13 cellular contexts compared by ENCODE assay signal in genomic region chr16:69253796-69254426, GRCh38. TPM values are rescaled to one million over a fixed set of nuclear protein-coding genes. Genes with fewer than 3 reads are reported as not detected.
DNase-seq lines count a peak whose midpoint lies in the region; ATAC-seq and TF ChIP-seq lines count a peak whose summit lies in the region.
"Had no signal": no experiment of that assay in that cellular context is flagged by ENCODE, and none has a peak within 500 bp of the region (broad histone marks: within the 10 kb centered on the region; RNA-seq: fewer than 3 reads in every experiment).

No MANE protein-coding gene starts in this region.

- H3K36me3 Mint-ChIP-seq in activated T-cell treated with anti-CD3 and anti-CD28 coated beads, Interleukin-2, amount 50 U/mL, for 4 hours (ENCODE audit: insufficient read depth): peaks cover 5% of the 10 kb centered on the region

- H4K8ac ChIP-seq in mesenchymal stem cell (ENCODE audit: low read length): no peak overlapping the region

- no peak overlapping the region for H4K91ac ChIP-seq in mesenchymal stem cell (ENCODE audit: low read length)

- no peak for TF ChIP-seq CTCF in cardiac fibroblast (IDR thresholded peaks at IDR 0.05; ENCODE audit: low read depth, low read length)

- H3K27me3 ChIP-seq in GM23248 (replicated peaks; ENCODE audit: insufficient read depth): no peaks in the 10 kb centered on the region
- no peaks in the 10 kb centered on the region for H3K27me3 ChIP-seq in mesenchymal stem cell (ENCODE audit: control insufficient read depth in 1 of 2, insufficient read depth in 1 of 2, low read length in 2 of 2)
- no peaks in the 10 kb centered on the region for H3K27me3 ChIP-seq in subcutaneous abdominal adipose tissue (ENCODE audit: control insufficient read depth in 5 of 5, insufficient read depth in 4 of 5, low read length in 5 of 5)

- H2BK120ac ChIP-seq in mesenchymal stem cell (ENCODE audit: low read depth, low read length): no peak overlapping the region

- H3K4me1 Mint-ChIP-seq in activated T-cell treated with anti-CD3 and anti-CD28 coated beads, Interleukin-2, amount 50 U/mL, for 4 hours (ENCODE audit: low read depth): peaks cover 19% of the 10 kb centered on the region
- H3K4me1 Mint-ChIP-seq: activated naive CD4-positive, alpha-beta T cell treated with anti-CD3 and anti-CD28 coated beads, Interleukin-2, amount 10 ng/mL, durations not matched to agents 7 days and 5 days; neural crest cell had no signal

- H3K4me3 ChIP-seq in GM23248: no peak overlapping the region
- H3K4me3 ChIP-seq in cardiac fibroblast (replicated peaks in 1 of 2; ENCODE audit: low read depth in 2 of 2, low read length in 2 of 2): no peak overlapping the region
- H3K4me3 ChIP-seq in mesenchymal stem cell (ENCODE audit: insufficient read depth in 1 of 2, low read depth in 1 of 2, low read length in 2 of 2): peak overlapping the region in 1 of 2 experiments; percentile 11
- H3K4me3 ChIP-seq in subcutaneous abdominal adipose tissue (ENCODE audit: low read depth in 1 of 5, low read length in 5 of 5): no peak overlapping the region

- no peak overlapping the region for H2AK5ac ChIP-seq in mesenchymal stem cell (ENCODE audit: low read length, severe bottlenecking)

- no peak overlapping the region for H2BK12ac ChIP-seq in mesenchymal stem cell (ENCODE audit: low read length in 2 of 2)

- H3K9ac ChIP-seq in GM23248: no peak overlapping the region
- H3K9ac ChIP-seq in mesenchymal stem cell (ENCODE audit: low read length): peak overlapping the region; percentile 19
- no peak overlapping the region for H3K9ac ChIP-seq in subcutaneous abdominal adipose tissue (ENCODE audit: low read length in 5 of 5)

- no peaks in the 10 kb centered on the region for H4K20me1 ChIP-seq in GM23248 (ENCODE audit: insufficient read depth)

- WGBS in GM23248 (ENCODE audit: low coverage in 1 of 2, low lambda C conversion rate in 2 of 2, missing lambda C conversion rate in 2 of 2), 2 experiments: 37 to 39% methylated on average over 5 of the region's 5 CpGs
- WGBS in mesenchymal stem cell: 96% methylated on average over 4 of the region's 5 CpGs

- H3K14ac ChIP-seq in mesenchymal stem cell (ENCODE audit: low read length in 2 of 2): no peak overlapping the region

- H3K36me3 ChIP-seq in GM23248 (ENCODE audit: low read depth): no peaks in the 10 kb centered on the region
- peaks cover 0 to 17% of the 10 kb centered on the region in 2 experiments for H3K36me3 ChIP-seq in mesenchymal stem cell (ENCODE audit: control insufficient read depth in 1 of 2, insufficient read depth in 2 of 2, low read depth in 1 of 2, low read length in 2 of 2)
- peaks cover 0 to 5% (median 0%) of the 10 kb centered on the region in 5 donors for H3K36me3 ChIP-seq in subcutaneous abdominal adipose tissue (ENCODE audit: control insufficient read depth in 5 of 5, insufficient read depth in 5 of 5, low read length in 5 of 5)

- H3K4me3 Mint-ChIP-seq in activated T-cell treated with anti-CD3 and anti-CD28 coated beads, Interleukin-2, amount 50 U/mL, for 4 hours: no peak overlapping the region
- H3K4me3 Mint-ChIP-seq: activated naive CD4-positive, alpha-beta T cell treated with anti-CD3 and anti-CD28 coated beads, Interleukin-2, amount 10 ng/mL, durations not matched to agents 7 days and 5 days; neural crest cell had no signal

- H3K79me1 ChIP-seq in mesenchymal stem cell (replicated peaks; ENCODE audit: low read length, poor library complexity, severe bottlenecking): peaks cover 11% of the 10 kb centered on the region

- intact Hi-C loops in posterior cingulate gyrus (cut with DNase I): no loop called here

- H3K27me3 Mint-ChIP-seq in activated T-cell treated with anti-CD3 and anti-CD28 coated beads, Interleukin-2, amount 50 U/mL, for 4 hours (ENCODE audit: low read depth): no peaks in the 10 kb centered on the region
- H3K27me3 Mint-ChIP-seq: activated naive CD4-positive, alpha-beta T cell treated with anti-CD3 and anti-CD28 coated beads, Interleukin-2, amount 10 ng/mL, durations not matched to agents 7 days and 5 days had no signal

- no peak overlapping the region for H3K23ac ChIP-seq in mesenchymal stem cell (ENCODE audit: low read length in 2 of 2)

- H3K79me2 ChIP-seq in GM23248 (ENCODE audit: insufficient read depth): peaks cover 95% of the 10 kb centered on the region

- no peak overlapping the region for H3K18ac ChIP-seq in mesenchymal stem cell (ENCODE audit: low read depth in 1 of 2, low read length in 2 of 2)

- no peak overlapping the region for H3K4ac ChIP-seq in mesenchymal stem cell (ENCODE audit: low read depth in 1 of 2, low read length in 2 of 2)

- no peak overlapping the region for H3K4me2 ChIP-seq in GM23248 (ENCODE audit: unreplicated experiment)
- H3K4me2 ChIP-seq in mesenchymal stem cell (ENCODE audit: low read length, poor library complexity, severe bottlenecking): no peak overlapping the region

- no peaks in the 10 kb centered on the region for H3K9me3 Mint-ChIP-seq in activated T-cell treated with anti-CD3 and anti-CD28 coated beads, Interleukin-2, amount 50 U/mL, for 4 hours
- H3K9me3 Mint-ChIP-seq: activated naive CD4-positive, alpha-beta T cell treated with anti-CD3 and anti-CD28 coated beads, Interleukin-2, amount 10 ng/mL, durations not matched to agents 7 days and 5 days; neural crest cell had no signal

- no peak overlapping the region for H2BK5ac ChIP-seq in mesenchymal stem cell (ENCODE audit: low read depth, low read length, poor library complexity, severe bottlenecking)

- DNase-seq in GM23248 (peak; percentile 45), cardiac fibroblast (ENCODE audit: low read depth in 2 of 2) (peak; percentile 29 to 40), mesenchymal stem cell (peak; percentile 9), posterior cingulate gyrus (no peak), germinal center (ENCODE audit: low spot score) (no peak), HK-2 (ENCODE audit: unreplicated experiment) (no peak)
- no peak for DNase-seq in activated T-cell treated with anti-CD3 and anti-CD28 coated beads, Interleukin-2, amount 50 U/mL, for 4 hours
- DNase-seq: activated CD4-positive, alpha-beta T cell treated with anti-CD3 and anti-CD28 coated beads, Interleukin-2, amount 50 U/mL, for 48 hours; activated naive CD4-positive, alpha-beta T cell treated with anti-CD3 and anti-CD28 coated beads, Interleukin-2, amount 10 ng/mL, durations not matched to agents 7 days and 5 days; Kasumi-1; NCI-H2107 had no signal

- ATAC-seq in activated T-cell treated with anti-CD3 and anti-CD28 coated beads, Interleukin-2, amount 50 U/mL, for 4 hours: no peak

- H3K9me3 ChIP-seq in GM23248 (ENCODE audit: low read depth) (no peaks in the 10 kb centered on the region), mesenchymal stem cell (ENCODE audit: control insufficient read depth, low read length) (no peaks in the 10 kb centered on the region), subcutaneous abdominal adipose tissue (ENCODE audit: control insufficient read depth in 5 of 5, low read length in 5 of 5) (no peaks in the 10 kb centered on the region)

- H3K9me2 ChIP-seq in GM23248 (ENCODE audit: insufficient read depth): no peaks in the 10 kb centered on the region

- no peak overlapping the region for H2BK15ac ChIP-seq in mesenchymal stem cell (ENCODE audit: low read depth, poor library complexity, severe bottlenecking)

- no peaks in the 10 kb centered on the region; the same call in 1 of the 2 replicates for H3F3A ChIP-seq in GM23248 (ENCODE audit: insufficient read depth)

- H2AFZ ChIP-seq in GM23248 (no peak overlapping the region), mesenchymal stem cell (ENCODE audit: low read depth, low read length) (no peak overlapping the region)

- H3K27ac ChIP-seq in GM23248 (0 out of 2 replicates have a peak overlapping the region, but pooled peaks have one; percentile 8), mesenchymal stem cell (ENCODE audit: low read length, poor library complexity, severe bottlenecking) (no peak overlapping the region), subcutaneous abdominal adipose tissue (ENCODE audit: low read depth, low read length) (peak overlapping the region; percentile 13)

- peaks cover 8% of the 10 kb centered on the region; the same call in 1 of the 2 replicates for H3K4me1 ChIP-seq in GM23248 (ENCODE audit: insufficient read depth)
- no peaks in the 10 kb centered on the region for H3K4me1 ChIP-seq in mesenchymal stem cell (ENCODE audit: control insufficient read depth, insufficient read depth, low read depth, low read length)
- peaks cover 0 to 15% (median 5%) of the 10 kb centered on the region in 5 donors for H3K4me1 ChIP-seq in subcutaneous abdominal adipose tissue (ENCODE audit: control insufficient read depth in 5 of 5, insufficient read depth in 5 of 5, low read length in 5 of 5)

- in situ Hi-C loops in GM23248 (cut with MboI): no loop called here

RNA-seq across cellular contexts. Expression of gene VPS4A, which starts 57.2 kb away (rescaled TPM):
- 35.9 and 36.5 TPM in 2 replicates for total RNA-seq in GM23248 (2014; rRNA removed; shearing (Covaris generic))
- polyA plus RNA-seq in GM23248 (2016; fragmentation: Nextera tagmentation; extraction: Ambion mirVana): 43.8 and 44.9 TPM in 2 replicates
- polyA plus RNA-seq in mesenchymal stem cell (2013, experiment 1 of 2): 27.8 TPM
- polyA plus RNA-seq in mesenchymal stem cell (2013, experiment 2 of 2): 27.3 TPM
- 10 to 100 TPM; 41.5 to 45.8 (median 44.1) TPM for total RNA-seq in activated T-cell treated with anti-CD3 and anti-CD28 coated beads, Interleukin-2, amount 50 U/mL, for 4 hours

Comparison
In these comparisons a context has a peak if more than half of its experiments do, and no peak if none do; other contexts are left out.
1. DNase-seq: peak in GM23248 (single experiment), cardiac fibroblast (2 of 2) and mesenchymal stem cell (single experiment); none in posterior cingulate gyrus (0 of 10), germinal center (single experiment), HK-2 (single experiment) and activated T-cell treated with anti-CD3 and anti-CD28 coated beads, Interleukin-2, amount 50 U/mL, for 4 hours (single experiment).